ENCODE assay signal across 10 cellular contexts in the genomic region with DNA sequence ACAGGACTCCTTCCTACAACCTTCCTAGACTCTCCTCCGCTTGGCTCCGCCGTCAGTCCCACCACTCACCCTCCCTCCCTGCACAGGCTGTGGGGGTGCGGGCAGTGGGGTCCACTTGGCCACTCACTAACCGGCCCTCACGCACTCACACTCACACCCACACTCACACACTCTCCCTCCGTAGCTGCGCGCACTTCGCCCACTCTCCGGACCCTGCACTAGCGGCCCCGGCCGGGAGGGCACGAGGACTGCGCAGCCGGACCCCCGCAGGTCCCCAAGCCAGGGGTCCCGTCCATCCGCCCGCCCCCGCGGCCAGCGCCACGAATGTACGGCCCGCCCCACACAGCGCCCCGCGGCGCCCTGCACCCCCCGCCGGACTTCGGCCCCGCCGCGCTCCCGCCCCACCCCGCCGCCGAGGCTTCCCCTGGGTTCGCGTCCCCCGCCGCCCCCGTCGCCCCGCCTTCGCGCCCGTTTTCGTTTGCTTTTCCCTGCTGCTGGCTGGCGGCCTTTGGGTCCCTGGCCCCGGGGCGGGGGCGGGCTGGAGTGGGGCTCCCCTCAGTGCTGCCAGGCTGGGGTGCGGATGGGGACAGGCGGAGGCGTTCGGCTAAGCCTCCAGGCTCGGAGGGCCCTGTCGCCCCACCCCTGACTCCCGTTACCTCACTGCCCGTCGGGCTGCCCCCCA. TPM values are rescaled to one million over a fixed set of nuclear protein-coding genes. Genes with fewer than 3 reads are reported as not detected.
A peak's percentile ranks its signal among the peaks of the same experiment; 100 is the strongest.
DNase-seq lines count a peak whose midpoint lies in the region; ATAC-seq and TF ChIP-seq lines count a peak whose summit lies in the region.
"Had no signal": no experiment of that assay in that cellular context is flagged by ENCODE, and none has a peak within 500 bp of the region (broad histone marks: within the 10 kb centered on the region; RNA-seq: fewer than 3 reads in every experiment).

No MANE protein-coding gene starts in this region.

- ATAC-seq in thoracic aorta (ENCODE audit: insufficient number of reproducible peaks, low FRiP score, low read depth) (no peak), GM21367 (IDR thresholded peaks at IDR 0.05; ENCODE audit: unreplicated experiment) (no peak), HG03025 (IDR thresholded peaks at IDR 0.05; ENCODE audit: low FRiP score, unreplicated experiment) (no peak)

- peak in 1 of 2 donors; percentile 9 for TF ChIP-seq RAD21 in liver (IDR thresholded peaks at IDR 0.05)

- H3K9ac ChIP-seq in liver (ENCODE audit: low read depth in 1 of 2, low read length in 2 of 2): peak overlapping the region in 1 of 2 donors; percentile 55

- H3K4me1 Mint-ChIP-seq in activated naive CD4-positive, alpha-beta T cell treated with anti-CD3 and anti-CD28 coated beads, Interleukin-2, amount 50 U/mL, for 24 hours: peaks cover 8% of the 10 kb centered on the region

- DNase-seq in left ventricle myocardium inferior: no peak
- DNase-seq in cardiac septum (ENCODE audit: low spot score): no peak
- no peak for DNase-seq in thoracic aorta (ENCODE audit: low spot score)
- DNase-seq in OCI-M2 (lab: John Stamatoyannopoulos, UW; ENCODE audit: unreplicated experiment): no peak

- no peaks in the 10 kb centered on the region for H3K9me3 Mint-ChIP-seq in activated naive CD4-positive, alpha-beta T cell treated with anti-CD3 and anti-CD28 coated beads, Interleukin-2, amount 50 U/mL, for 24 hours

- no peaks in the 10 kb centered on the region for H3K36me3 Mint-ChIP-seq in activated naive CD4-positive, alpha-beta T cell treated with anti-CD3 and anti-CD28 coated beads, Interleukin-2, amount 50 U/mL, for 24 hours

- peak overlapping the region; percentile 73 for H3K4me3 Mint-ChIP-seq in activated naive CD4-positive, alpha-beta T cell treated with anti-CD3 and anti-CD28 coated beads, Interleukin-2, amount 50 U/mL, for 24 hours

- H3K4me3 ChIP-seq in left ventricle myocardium inferior: peak overlapping the region; percentile 64
- peak overlapping the region; percentile 27 to 74 (median 68) for H3K4me3 ChIP-seq in liver (ENCODE audit: low read depth in 1 of 3, low read length in 3 of 3)
- peak overlapping the region; percentile 65 for H3K4me3 ChIP-seq in thoracic aorta

- no peak overlapping the region for H3K27ac Mint-ChIP-seq in activated naive CD4-positive, alpha-beta T cell treated with anti-CD3 and anti-CD28 coated beads, Interleukin-2, amount 50 U/mL, for 24 hours

- H3K27me3 Mint-ChIP-seq in activated naive CD4-positive, alpha-beta T cell treated with anti-CD3 and anti-CD28 coated beads, Interleukin-2, amount 50 U/mL, for 24 hours: peaks cover 1% of the 10 kb centered on the region

- intact Hi-C loops in left ventricle myocardium inferior (cut with micrococcal nuclease) (no loop called here), cardiac septum (cut with DNase I) (no loop called here)

- H3K4me1 ChIP-seq in left ventricle myocardium inferior: peaks cover 22% of the 10 kb centered on the region
- peaks cover 44 to 87% (median 72%) of the 10 kb centered on the region in 4 donors for H3K4me1 ChIP-seq in liver (ENCODE audit: control insufficient read depth in 4 of 4, insufficient read depth in 4 of 4, low read length in 3 of 4)
- H3K4me1 ChIP-seq in thoracic aorta (ENCODE audit: control insufficient read depth in 1 of 2, low read depth in 2 of 2): peaks cover 0 to 14% of the 10 kb centered on the region in 2 donors

- TF ChIP-seq CTCF in left ventricle myocardium inferior (IDR thresholded peaks at IDR 0.05; ENCODE audit: borderline replicate concordance): no peak
- no peak for TF ChIP-seq CTCF in liver (IDR thresholded peaks at IDR 0.05; ENCODE audit: low read depth, low read length, missing input control)
- no peak for TF ChIP-seq CTCF in thoracic aorta (IDR thresholded peaks at IDR 0.05)

- 2% methylated on average over 65 of the region's 65 CpGs for WGBS in liver

- H3K27me3 ChIP-seq in left ventricle myocardium inferior (ENCODE audit: low read depth) (peaks cover 55% of the 10 kb centered on the region), liver (ENCODE audit: control insufficient read depth in 4 of 4, insufficient read depth in 4 of 4, low read length in 3 of 4) (no peaks in the 10 kb centered on the region), thoracic aorta (replicated peaks; ENCODE audit: insufficient read depth) (no peaks in the 10 kb centered on the region)

- H3K9me3 ChIP-seq in left ventricle myocardium inferior (replicated peaks) (no peaks in the 10 kb centered on the region), liver (ENCODE audit: control insufficient read depth in 4 of 4, low read length in 3 of 4) (no peaks in the 10 kb centered on the region), thoracic aorta (no peaks in the 10 kb centered on the region)

- no peaks in the 10 kb centered on the region for H3K36me3 ChIP-seq in left ventricle myocardium inferior
- H3K36me3 ChIP-seq in liver (ENCODE audit: control insufficient read depth in 4 of 4, insufficient read depth in 3 of 4, low read depth in 1 of 4, low read length in 3 of 4): no peaks in the 10 kb centered on the region
- H3K36me3 ChIP-seq in thoracic aorta: no peaks in the 10 kb centered on the region

- H3K27ac ChIP-seq in left ventricle myocardium inferior (replicated peaks) (no peak overlapping the region), liver (ENCODE audit: low read depth in 1 of 2, low read length in 2 of 2) (peak overlapping the region; percentile 86 to 90), thoracic aorta (no peak overlapping the region)

TF ChIP-seq in liver, 16 proteins besides CTCF, POLR2A, EP300 and RAD21:
- TF ChIP-seq JUND (IDR thresholded peaks at IDR 0.05) (no peak), EGR1 (IDR thresholded peaks at IDR 0.05; ENCODE audit: low read depth in 2 of 2) (peak; percentile 88 to 97), SP1 (IDR thresholded peaks at IDR 0.05) (peak; percentile 67), HNF4G (IDR thresholded peaks at IDR 0.05) (peak; percentile 16), HNF4A (conservative IDR thresholded peaks at IDR 0.05) (peak; percentile 43 to 66), RXRA (IDR thresholded peaks at IDR 0.05) (peak; percentile 46 to 50), YY1 (IDR thresholded peaks at IDR 0.05) (no peak), GABPA (IDR thresholded peaks at IDR 0.05 in 1 of 2, conservative IDR thresholded peaks at IDR 0.05 in 1 of 2) (no peak)
- TF ChIP-seq, protein P1, sequence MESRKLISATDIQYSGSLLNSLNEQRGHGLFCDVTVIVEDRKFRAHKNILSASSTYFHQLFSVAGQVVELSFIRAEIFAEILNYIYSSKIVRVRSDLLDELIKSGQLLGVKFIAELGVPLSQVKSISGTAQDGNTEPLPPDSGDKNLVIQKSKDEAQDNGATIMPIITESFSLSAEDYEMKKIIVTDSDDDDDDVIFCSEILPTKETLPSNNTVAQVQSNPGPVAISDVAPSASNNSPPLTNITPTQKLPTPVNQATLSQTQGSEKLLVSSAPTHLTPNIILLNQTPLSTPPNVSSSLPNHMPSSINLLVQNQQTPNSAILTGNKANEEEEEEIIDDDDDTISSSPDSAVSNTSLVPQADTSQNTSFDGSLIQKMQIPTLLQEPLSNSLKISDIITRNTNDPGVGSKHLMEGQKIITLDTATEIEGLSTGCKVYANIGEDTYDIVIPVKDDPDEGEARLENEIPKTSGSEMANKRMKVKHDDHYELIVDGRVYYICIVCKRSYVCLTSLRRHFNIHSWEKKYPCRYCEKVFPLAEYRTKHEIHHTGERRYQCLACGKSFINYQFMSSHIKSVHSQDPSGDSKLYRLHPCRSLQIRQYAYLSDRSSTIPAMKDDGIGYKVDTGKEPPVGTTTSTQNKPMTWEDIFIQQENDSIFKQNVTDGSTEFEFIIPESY (IDR thresholded peaks at IDR 0.05): no peak
- TF ChIP-seq, protein P2, sequence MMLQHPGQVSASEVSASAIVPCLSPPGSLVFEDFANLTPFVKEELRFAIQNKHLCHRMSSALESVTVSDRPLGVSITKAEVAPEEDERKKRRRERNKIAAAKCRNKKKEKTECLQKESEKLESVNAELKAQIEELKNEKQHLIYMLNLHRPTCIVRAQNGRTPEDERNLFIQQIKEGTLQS (IDR thresholded peaks at IDR 0.05): no peak
- TF ChIP-seq, protein P3, sequence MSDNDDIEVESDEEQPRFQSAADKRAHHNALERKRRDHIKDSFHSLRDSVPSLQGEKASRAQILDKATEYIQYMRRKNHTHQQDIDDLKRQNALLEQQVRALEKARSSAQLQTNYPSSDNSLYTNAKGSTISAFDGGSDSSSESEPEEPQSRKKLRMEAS (IDR thresholded peaks at IDR 0.05): no peak

RNA-seq across cellular contexts. Expression of a gene that starts 23.0 kb away (rescaled TPM):
- total RNA-seq in left ventricle myocardium inferior (not detected), cardiac septum (not detected), liver (100 to 1,000 TPM; 143 to 495 TPM), thoracic aorta (not detected)
- 100 to 1,000 TPM; 172 to 284 TPM for polyA plus RNA-seq in liver
- total RNA-seq: pulmonary artery endothelial cell; T-helper 2 cell treated with Interferon-gamma antibody and Interleukin-4, amounts not matched to agents 100 ng/mL and 5 ng/mL, for 36 hours had no signal

RNA-seq across cellular contexts. Expression of a gene that starts 31.8 kb away (rescaled TPM):
- total RNA-seq in left ventricle myocardium inferior: 0.27 TPM
- total RNA-seq in cardiac septum: 0.35 TPM
- total RNA-seq in liver: 1 to 10 TPM in 1 of 2 donors, under 1 TPM in 1; 0.14 to 1.2 TPM
- polyA plus RNA-seq in liver: under 1 TPM; 0.18 to 0.70 TPM
- total RNA-seq in thoracic aorta: not detected

RNA-seq across cellular contexts. Expression of a gene that starts 33.6 kb away (rescaled TPM):
- total RNA-seq in left ventricle myocardium inferior: 42.3 TPM
- 11.2 TPM for total RNA-seq in cardiac septum
- total RNA-seq in liver: 1 to 10 TPM; 1.1 to 1.6 TPM
- polyA plus RNA-seq in liver: 1 to 10 TPM; 3.2 to 9.5 TPM
- not detected for total RNA-seq in thoracic aorta
- total RNA-seq: pulmonary artery endothelial cell had no signal

RNA-seq across cellular contexts. Expression of a gene that starts 45.8 kb away (rescaled TPM):
- total RNA-seq in left ventricle myocardium inferior (27.7 TPM), cardiac septum (23.2 TPM), liver (10 to 100 TPM; 53.2 to 59.8 TPM), thoracic aorta (10 to 100 TPM; 16.7 to 54.7 TPM)
- 100 to 1,000 TPM; 147 to 195 TPM for polyA plus RNA-seq in liver

Comparison
In these comparisons a context has a peak if more than half of its experiments do, and no peak if none do; other contexts are left out.
1. H3K27ac ChIP-seq: peak in liver (2 of 2); none in left ventricle myocardium inferior (single experiment) and thoracic aorta (0 of 2).
2. RNA of a gene that starts 23.0 kb away (total RNA-seq): 143 to 495 TPM in liver; not detected in cardiac septum (single experiment), not detected in left ventricle myocardium inferior (single experiment) and not detected in thoracic aorta; every median in the first group is over 100 times any median in the second.
3. Peak in every context shown above with its lines, with median percentiles within 50 percentile points of each other: H3K4me3 ChIP-seq.